28 cellular contexts compared by ENCODE assay signal in the genomic region with DNA sequence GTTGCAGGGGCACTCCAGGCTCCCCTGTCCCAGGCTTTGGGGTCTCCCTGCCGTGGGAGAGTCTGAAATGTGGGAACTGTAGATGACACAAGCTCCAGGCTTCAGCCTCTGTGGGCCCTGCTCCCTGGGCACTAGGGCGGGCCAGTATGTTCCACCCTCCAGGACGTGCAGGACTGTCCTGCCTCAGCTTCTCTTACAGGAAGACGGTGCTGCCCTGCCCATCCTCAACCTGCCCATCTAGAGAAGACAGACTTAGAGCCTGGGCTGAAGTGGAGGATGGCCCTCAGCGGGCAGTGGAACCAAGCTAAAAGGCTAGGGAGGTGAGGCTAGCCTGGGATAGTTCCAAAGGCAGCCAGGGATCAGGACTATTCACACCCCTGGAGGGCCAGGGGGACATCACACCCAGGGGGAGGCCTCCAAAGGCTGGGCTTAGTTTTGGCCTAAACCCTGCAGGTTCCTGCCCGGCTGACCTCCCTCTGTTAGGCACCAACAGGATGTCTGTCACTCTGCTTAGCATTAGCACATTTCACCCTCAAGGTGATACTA. TPM values are rescaled to one million over a fixed set of nuclear protein-coding genes. Genes with fewer than 3 reads are reported as not detected.
DNase-seq lines count a peak whose midpoint lies in the region; ATAC-seq and TF ChIP-seq lines count a peak whose summit lies in the region.
"Had no signal": no experiment of that assay in that cellular context is flagged by ENCODE, and none has a peak within 500 bp of the region (broad histone marks: within the 10 kb centered on the region; RNA-seq: fewer than 3 reads in every experiment).

No MANE protein-coding gene starts in this region.

- no peaks in the 10 kb centered on the region for H3K36me3 ChIP-seq in HEK293 (ENCODE audit: control insufficient read depth in 2 of 2, insufficient read depth in 1 of 2, low read length in 2 of 2)
- H3K36me3 ChIP-seq: breast epithelium, neutrophil, sigmoid colon, thyroid gland had no signal

- TF ChIP-seq CTCF in 22Rv1 (IDR thresholded peaks at IDR 0.05) (no peak), HEK293 (tag by site-specific recombination; IDR thresholded peaks at IDR 0.05) (no peak), nephron (IDR thresholded peaks at IDR 0.05; ENCODE audit: unreplicated experiment in 3 of 3) (no peak), GM10248 (IDR thresholded peaks at IDR 0.05; ENCODE audit: control extremely low read depth, extremely low read depth, low read depth, missing control alignments) (no peak)

- H3K36me3 Mint-ChIP-seq in central memory CD8-positive, alpha-beta T cell (ENCODE audit: insufficient read depth), result peaks cover 8% of the 10 kb centered on the region
- H3K36me3 Mint-ChIP-seq in nephron (ENCODE audit: low read depth), result no peaks in the 10 kb centered on the region
- peaks cover 6% of the 10 kb centered on the region for H3K36me3 Mint-ChIP-seq in activated naive CD4-positive, alpha-beta T cell treated with anti-CD3 and anti-CD28 coated beads for 36 hours (ENCODE audit: low read depth)
- H3K36me3 Mint-ChIP-seq: memory B cell had no signal

- CTCF ChIA-PET in HEK293 (lab: Yijun Ruan, JAX) (interaction anchor here (1.0 to 5.7 kb wide), 4 partner anchors 16 to 179 kb away, joined by 3 to 32 read pairs (median 8); no protein-coding TSS in a partner anchor), GM10248 (lab: Yijun Ruan, JAX) (interaction anchor here (3.2 to 7.0 kb wide), 3 partner anchors 16 to 178 kb away, joined by 10 to 49 read pairs (median 21); no protein-coding TSS in a partner anchor)
- CTCF ChIA-PET in activated naive CD4-positive, alpha-beta T cell treated with anti-CD3 and anti-CD28 coated beads for 36 hours (lab: Charles Lee), result interaction anchor here (0.6 to 1.9 kb wide), 2 partner anchors 24 to 61 kb away, joined by 3 to 6 read pairs; no protein-coding TSS in a partner anchor

- intact Hi-C loops in activated naive CD4-positive, alpha-beta T cell treated with anti-CD3 and anti-CD28 coated beads for 36 hours (cut with micrococcal nuclease), result no loop called here

- H3K9me3 ChIP-seq in HEK293 (ENCODE audit: control insufficient read depth, insufficient read depth, low read depth, low read length), result no peaks in the 10 kb centered on the region
- H3K9me3 ChIP-seq: breast epithelium, neutrophil, sigmoid colon, SK-N-SH, thyroid gland had no signal

- H3K27ac Mint-ChIP-seq in central memory CD8-positive, alpha-beta T cell (ENCODE audit: low read depth), result peak overlapping the region; percentile 73
- H3K27ac Mint-ChIP-seq in nephron, result peak overlapping the region in 1 of 3 experiments; percentile 64
- H3K27ac Mint-ChIP-seq in activated naive CD4-positive, alpha-beta T cell treated with anti-CD3 and anti-CD28 coated beads for 36 hours, result no peak overlapping the region
- H3K27ac Mint-ChIP-seq: activated CD8-positive, alpha-beta memory T cell treated with anti-CD3 and anti-CD28 coated beads, Interleukin-2, amount 10 ng/mL, durations not matched to agents 7 days and 5 days; activated T-cell treated with anti-CD3 and anti-CD28 coated beads, Interleukin-2, amount 50 U/mL, for 72 hours; memory B cell; progenitor cell of endocrine pancreas; T-helper 1 cell treated with Interleukin-12 subunit alpha and Interleukin-12 subunit beta and Interleukin-4 antibody, amounts not matched to agents 30 μg/mL and 1 μg/mL, for 36 hours had no signal

- H3K27me3 Mint-ChIP-seq in central memory CD8-positive, alpha-beta T cell, result no peaks in the 10 kb centered on the region
- H3K27me3 Mint-ChIP-seq in nephron (ENCODE audit: low read depth), result peaks cover 12% of the 10 kb centered on the region
- no peaks in the 10 kb centered on the region for H3K27me3 Mint-ChIP-seq in activated naive CD4-positive, alpha-beta T cell treated with anti-CD3 and anti-CD28 coated beads for 36 hours (ENCODE audit: low read depth)
- H3K27me3 Mint-ChIP-seq: activated CD8-positive, alpha-beta memory T cell treated with anti-CD3 and anti-CD28 coated beads, Interleukin-2, amount 10 ng/mL, durations not matched to agents 7 days and 5 days; activated naive CD4-positive, alpha-beta T cell treated with anti-CD3 and anti-CD28 coated beads, Interleukin-2, amount 50 U/mL, for 24 hours; memory B cell had no signal

- DNase-seq in central memory CD8-positive, alpha-beta T cell (ENCODE audit: low spot score in 2 of 2), result no peak
- DNase-seq in GM10248 (ENCODE audit: extremely low spot score), result no peak
- DNase-seq in activated naive CD4-positive, alpha-beta T cell treated with anti-CD3 and anti-CD28 coated beads for 36 hours, result no peak
- no peak for DNase-seq in A172 (ENCODE audit: low spot score)
- DNase-seq: activated CD4-positive, alpha-beta T cell treated with anti-CD3 and anti-CD28 coated beads, Interleukin-2, amount 50 U/mL, for 4 hours; activated CD8-positive, alpha-beta memory T cell treated with anti-CD3 and anti-CD28 coated beads, Interleukin-2, amount 10 ng/mL, durations not matched to agents 7 days and 5 days; activated T-cell treated with anti-CD3 and anti-CD28 coated beads, Interleukin-2, amount 50 U/mL, for 72 hours; anterior cingulate cortex; effector CD4-positive, alpha-beta T cell; GM23248; NCI-H1048; NCI-H1694; NCI-H446 treated with DMSO at 0.1 percent for 48 hours; NCI-H82; sigmoid colon; SK-N-SH; stimulated activated CD4-positive, alpha-beta T cell treated with anti-CD3 and anti-CD28 coated beads, Interleukin-4, amount 100 ng/mL, for 24 hours; thyroid gland had no signal

- ATAC-seq in central memory CD8-positive, alpha-beta T cell (replicated peaks; ENCODE audit: extremely low read depth, poor library complexity, severe bottlenecking), result no peak
- no peak for ATAC-seq in GM18517 (IDR thresholded peaks at IDR 0.05; ENCODE audit: unreplicated experiment)
- ATAC-seq: activated CD8-positive, alpha-beta memory T cell treated with anti-CD3 and anti-CD28 coated beads, Interleukin-2, amount 10 ng/mL, durations not matched to agents 7 days and 5 days; activated T-cell treated with anti-CD3 and anti-CD28 coated beads, Interleukin-2, amount 50 U/mL, for 72 hours had no signal

- H3K27ac ChIP-seq in 22Rv1 (peak overlapping the region; percentile 64), HEK293 (ENCODE audit: extremely low read depth, low read depth, low read length) (peak overlapping the region; percentile 20; the same call in 1 of the 2 replicates)
- H3K27ac ChIP-seq: breast epithelium, GM23248, neutrophil, sigmoid colon, thyroid gland had no signal

- no peaks in the 10 kb centered on the region for H3K9me3 Mint-ChIP-seq in central memory CD8-positive, alpha-beta T cell
- no peaks in the 10 kb centered on the region for H3K9me3 Mint-ChIP-seq in nephron
- H3K9me3 Mint-ChIP-seq in activated naive CD4-positive, alpha-beta T cell treated with anti-CD3 and anti-CD28 coated beads for 36 hours, result peaks cover 10% of the 10 kb centered on the region
- H3K9me3 Mint-ChIP-seq: activated naive CD4-positive, alpha-beta T cell treated with anti-CD3 and anti-CD28 coated beads, Interleukin-2, amount 50 U/mL, for 24 hours; activated T-cell treated with anti-CD3 and anti-CD28 coated beads, Interleukin-2, amount 50 U/mL, for 72 hours; memory B cell had no signal

- no peak overlapping the region for H3K4me3 ChIP-seq in HEK293 (ENCODE audit: low read depth, low read length)
- H3K4me3 ChIP-seq: breast epithelium, GM23248, sigmoid colon, thyroid gland had no signal

- POLR2A ChIA-PET in HEK293 (lab: Yijun Ruan, JAX), result interaction anchor here (1.4 to 2.3 kb wide), 2 partner anchors 21 to 32 kb away, joined by 4 to 15 read pairs; a partner anchor contains a TSS
- POLR2A ChIA-PET in GM10248 (lab: Yijun Ruan, JAX), result interaction anchor here (0.8 kb wide), 1 partner anchor 21 kb away, joined by 3 read pairs; a partner anchor contains a TSS

- H3K4me3 Mint-ChIP-seq in central memory CD8-positive, alpha-beta T cell, result no peak overlapping the region
- H3K4me3 Mint-ChIP-seq in nephron, result peak overlapping the region; percentile 38 to 72 (median 42)
- H3K4me3 Mint-ChIP-seq in activated naive CD4-positive, alpha-beta T cell treated with anti-CD3 and anti-CD28 coated beads for 36 hours, result no peak overlapping the region
- H3K4me3 Mint-ChIP-seq: activated CD8-positive, alpha-beta memory T cell treated with anti-CD3 and anti-CD28 coated beads, Interleukin-2, amount 10 ng/mL, durations not matched to agents 7 days and 5 days; activated naive CD4-positive, alpha-beta T cell treated with anti-CD3 and anti-CD28 coated beads, Interleukin-2, amount 50 U/mL, for 24 hours; activated T-cell treated with anti-CD3 and anti-CD28 coated beads, Interleukin-2, amount 50 U/mL, for 72 hours; memory B cell had no signal

- H3K4me1 ChIP-seq in HEK293 (ENCODE audit: control insufficient read depth, insufficient read depth, low read length), result peaks cover 9% of the 10 kb centered on the region; the same call in 1 of the 2 replicates
- H3K4me1 ChIP-seq: breast epithelium had no signal

- H3K4me1 Mint-ChIP-seq in central memory CD8-positive, alpha-beta T cell, result peaks cover 15% of the 10 kb centered on the region
- peaks cover 12% of the 10 kb centered on the region for H3K4me1 Mint-ChIP-seq in nephron
- peaks cover 11% of the 10 kb centered on the region for H3K4me1 Mint-ChIP-seq in activated naive CD4-positive, alpha-beta T cell treated with anti-CD3 and anti-CD28 coated beads for 36 hours (ENCODE audit: low read depth)

TF ChIP-seq in HEK293, 187 proteins besides CTCF, POLR2A, EP300 and RAD21:
- TF ChIP-seq ZNF2 (tag by site-specific recombination; IDR thresholded peaks at IDR 0.05), result no peak
- TF ChIP-seq YY2 (tag by site-specific recombination; IDR thresholded peaks at IDR 0.05), result no peak
- TF ChIP-seq, protein P1, sequence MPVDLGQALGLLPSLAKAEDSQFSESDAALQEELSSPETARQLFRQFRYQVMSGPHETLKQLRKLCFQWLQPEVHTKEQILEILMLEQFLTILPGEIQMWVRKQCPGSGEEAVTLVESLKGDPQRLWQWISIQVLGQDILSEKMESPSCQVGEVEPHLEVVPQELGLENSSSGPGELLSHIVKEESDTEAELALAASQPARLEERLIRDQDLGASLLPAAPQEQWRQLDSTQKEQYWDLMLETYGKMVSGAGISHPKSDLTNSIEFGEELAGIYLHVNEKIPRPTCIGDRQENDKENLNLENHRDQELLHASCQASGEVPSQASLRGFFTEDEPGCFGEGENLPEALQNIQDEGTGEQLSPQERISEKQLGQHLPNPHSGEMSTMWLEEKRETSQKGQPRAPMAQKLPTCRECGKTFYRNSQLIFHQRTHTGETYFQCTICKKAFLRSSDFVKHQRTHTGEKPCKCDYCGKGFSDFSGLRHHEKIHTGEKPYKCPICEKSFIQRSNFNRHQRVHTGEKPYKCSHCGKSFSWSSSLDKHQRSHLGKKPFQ (tag by site-specific recombination; IDR thresholded peaks at IDR 0.05), result peak; percentile 84

RNA-seq across cellular contexts. Expression of a gene that starts 4.0 kb away (rescaled TPM):
- total RNA-seq in activated naive CD4-positive, alpha-beta T cell treated with anti-CD3 and anti-CD28 coated beads for 36 hours, result 10 to 100 TPM; 32.6 to 34.9 TPM
- total RNA-seq in A172 (2014; rRNA removed; shearing (Covaris generic)), result 33.8 and 34.9 TPM in 2 replicates

RNA-seq across cellular contexts. Expression of a gene that starts 20.4 kb away (rescaled TPM):
- 10 to 100 TPM; 20.1 to 21.4 TPM for total RNA-seq in activated naive CD4-positive, alpha-beta T cell treated with anti-CD3 and anti-CD28 coated beads for 36 hours
- 7.3 and 7.9 TPM in 2 replicates for total RNA-seq in A172 (2014; rRNA removed; shearing (Covaris generic))

Comparison
In these comparisons a context has a peak if more than half of its experiments do, and no peak if none do; other contexts are left out.
1. H3K4me3 Mint-ChIP-seq: peak in nephron (3 of 3); none in central memory CD8-positive, alpha-beta T cell (single experiment) and activated naive CD4-positive, alpha-beta T cell treated with anti-CD3 and anti-CD28 coated beads for 36 hours (single experiment).